In genomic region chr2:197306691-197307030, GRCh38 we compare ENCODE assay signal across 9 cellular contexts. TPM values are rescaled to one million over a fixed set of nuclear protein-coding genes. Genes with fewer than 3 reads are reported as not detected.
DNase-seq lines count a peak whose midpoint lies in the region; TF ChIP-seq lines count a peak whose summit lies in the region.
"Had no signal": no experiment of that assay in that cellular context is flagged by ENCODE, and none has a peak within 500 bp of the region (broad histone marks: within the 10 kb centered on the region; RNA-seq: fewer than 3 reads in every experiment).

No MANE protein-coding gene starts in this region.

- TF ChIP-seq EP300 in transverse colon (IDR thresholded peaks at IDR 0.05; ENCODE audit: low read depth): no peak

- H3K27ac Mint-ChIP-seq in activated T-helper 1 cell treated with anti-CD3 and anti-CD28 coated beads, Interleukin-12 subunit alpha, Interleukin-12 subunit beta, Interleukin-2, Interleukin-4 antibody, amounts not matched to agents 30 ng/mL and 10 ng/mL and 1 ng/mL, durations not matched to agents 14 hours and 24 hours and 36 hours: peak overlapping the region; percentile 98
- H3K27ac Mint-ChIP-seq in mesothelial cell of epicardium: no peak overlapping the region

- peaks cover 79% of the 10 kb centered on the region for H3K4me1 Mint-ChIP-seq in activated T-helper 1 cell treated with anti-CD3 and anti-CD28 coated beads, Interleukin-12 subunit alpha, Interleukin-12 subunit beta, Interleukin-2, Interleukin-4 antibody, amounts not matched to agents 30 ng/mL and 10 ng/mL and 1 ng/mL, durations not matched to agents 14 hours and 24 hours and 36 hours (ENCODE audit: low read depth)
- H3K4me1 Mint-ChIP-seq in mesothelial cell of epicardium: peaks cover 12% of the 10 kb centered on the region

- H3K27ac ChIP-seq in transverse colon: peak overlapping the region; percentile 82 to 90 (median 88)

- whole genome bisulfite sequencing in transverse colon (ENCODE audit: low coverage in 1 of 2), 2 donors: 51 to 78% methylated on average over 3 of the region's 3 CpGs

- TF ChIP-seq POLR2A in transverse colon (IDR thresholded peaks at IDR 0.05): no peak

- no peak for TF ChIP-seq CTCF in transverse colon (IDR thresholded peaks at IDR 0.05)
- no peak for TF ChIP-seq CTCF in mesothelial cell of epicardium (IDR thresholded peaks at IDR 0.05; ENCODE audit: unreplicated experiment)

- no peaks in the 10 kb centered on the region for H3K27me3 Mint-ChIP-seq in activated T-helper 1 cell treated with anti-CD3 and anti-CD28 coated beads, Interleukin-12 subunit alpha, Interleukin-12 subunit beta, Interleukin-2, Interleukin-4 antibody, amounts not matched to agents 30 ng/mL and 10 ng/mL and 1 ng/mL, durations not matched to agents 14 hours and 24 hours and 36 hours (ENCODE audit: insufficient read depth)
- H3K27me3 Mint-ChIP-seq in mesothelial cell of epicardium (ENCODE audit: low read depth): peaks cover 18% of the 10 kb centered on the region

- DNase-seq in activated effector memory CD4-positive, alpha-beta T cell treated with anti-CD3 and anti-CD28 coated beads, Interleukin-2, amount 50 U/mL, for 16 hours: peak; percentile 74
- DNase-seq in activated effector memory CD4-positive, alpha-beta T cell treated with Interleukin-2 at 50 U/mL for 16 hours: no peak
- DNase-seq in activated T-helper 1 cell treated with anti-CD3 and anti-CD28 coated beads, Interleukin-12 subunit alpha, Interleukin-12 subunit beta, Interleukin-2, Interleukin-4 antibody, amounts not matched to agents 30 ng/mL and 10 ng/mL and 1 ng/mL, durations not matched to agents 14 hours and 24 hours and 36 hours (ENCODE audit: low spot score): no peak
- peak; percentile 57 for DNase-seq in inferior parietal cortex (ENCODE audit: extremely low spot score)
- peak; percentile 26 for DNase-seq in transverse colon
- no peak for DNase-seq in NOMO-1 (lab: John Stamatoyannopoulos, UW; ENCODE audit: unreplicated experiment in 2 of 2)
- DNase-seq in SIG-M5 (lab: John Stamatoyannopoulos, UW): no peak
- no peak for DNase-seq in mesothelial cell of epicardium (ENCODE audit: low spot score in 2 of 2, unreplicated experiment in 2 of 2)

- H3K36me3 Mint-ChIP-seq in activated T-helper 1 cell treated with anti-CD3 and anti-CD28 coated beads, Interleukin-12 subunit alpha, Interleukin-12 subunit beta, Interleukin-2, Interleukin-4 antibody, amounts not matched to agents 30 ng/mL and 10 ng/mL and 1 ng/mL, durations not matched to agents 14 hours and 24 hours and 36 hours (ENCODE audit: low read depth): peaks cover 26% of the 10 kb centered on the region
- H3K36me3 Mint-ChIP-seq in mesothelial cell of epicardium: no peaks in the 10 kb centered on the region

- peak overlapping the region; percentile 91 for H3K4me3 Mint-ChIP-seq in activated T-helper 1 cell treated with anti-CD3 and anti-CD28 coated beads, Interleukin-12 subunit alpha, Interleukin-12 subunit beta, Interleukin-2, Interleukin-4 antibody, amounts not matched to agents 30 ng/mL and 10 ng/mL and 1 ng/mL, durations not matched to agents 14 hours and 24 hours and 36 hours
- no peak overlapping the region for H3K4me3 Mint-ChIP-seq in mesothelial cell of epicardium

- H3K4me3 ChIP-seq in transverse colon: no peak overlapping the region

- no peaks in the 10 kb centered on the region for H3K9me3 ChIP-seq in transverse colon

- intact Hi-C loops in activated T-helper 1 cell treated with anti-CD3 and anti-CD28 coated beads, Interleukin-12 subunit alpha, Interleukin-12 subunit beta, Interleukin-2, Interleukin-4 antibody, amounts not matched to agents 30 ng/mL and 10 ng/mL and 1 ng/mL, durations not matched to agents 14 hours and 24 hours and 36 hours (cut with micrococcal nuclease): loop anchor here (5.0 to 10.0 kb wide), 3 partner anchors 179 to 1142 kb away; partner anchors contain the start of gene HSPD1
- intact Hi-C loops in transverse colon (cut with DNase I; ENCODE audit: low total_unique reads): no loop called here

- H3K27me3 ChIP-seq in transverse colon: no peaks in the 10 kb centered on the region

- H3K4me1 ChIP-seq in transverse colon: peaks cover 9 to 30% (median 20%) of the 10 kb centered on the region in 4 donors

- no peaks in the 10 kb centered on the region for H3K36me3 ChIP-seq in transverse colon

- H3K9me3 Mint-ChIP-seq in activated T-helper 1 cell treated with anti-CD3 and anti-CD28 coated beads, Interleukin-12 subunit alpha, Interleukin-12 subunit beta, Interleukin-2, Interleukin-4 antibody, amounts not matched to agents 30 ng/mL and 10 ng/mL and 1 ng/mL, durations not matched to agents 14 hours and 24 hours and 36 hours: no peaks in the 10 kb centered on the region
- no peaks in the 10 kb centered on the region for H3K9me3 Mint-ChIP-seq in mesothelial cell of epicardium
- H3K9me3 Mint-ChIP-seq: nephron had no signal

- in situ Hi-C loops in transverse colon (cut with MboI; ENCODE audit: low pct_ligation_motif_present in 1 of 4, low pct_unique_long_range_greater_than_20kb in 1 of 4, low sequenced_read_pairs in 3 of 4): loop anchor here in 2 of 4 donors (25.0 kb wide), 2 partner anchors 119 to 194 kb away; no protein-coding TSS in a partner anchor

RNA-seq across cellular contexts. Expression of gene ANKRD44, which starts 3.9 kb away (rescaled TPM):
- total RNA-seq in activated T-helper 1 cell treated with anti-CD3 and anti-CD28 coated beads, Interleukin-12 subunit alpha, Interleukin-12 subunit beta, Interleukin-2, Interleukin-4 antibody, amounts not matched to agents 30 ng/mL and 10 ng/mL and 1 ng/mL, durations not matched to agents 14 hours and 24 hours and 36 hours: 153 and 159 TPM in 2 replicates
- total RNA-seq in transverse colon (10 to 100 TPM; 13.9 to 46.8 (median 27.5) TPM), mesothelial cell of epicardium (7.7 to 10.8 TPM (median 10.4 TPM) in 3 replicates)

Comparison
In these comparisons a context has a peak if more than half of its experiments do, and no peak if none do; other contexts are left out.
1. DNase-seq: peak in activated effector memory CD4-positive, alpha-beta T cell treated with anti-CD3 and anti-CD28 coated beads, Interleukin-2, amount 50 U/mL, for 16 hours (single experiment), inferior parietal cortex (single experiment) and transverse colon (single experiment); none in activated effector memory CD4-positive, alpha-beta T cell treated with Interleukin-2 at 50 U/mL for 16 hours (single experiment), activated T-helper 1 cell treated with anti-CD3 and anti-CD28 coated beads, Interleukin-12 subunit alpha, Interleukin-12 subunit beta, Interleukin-2, Interleukin-4 antibody, amounts not matched to agents 30 ng/mL and 10 ng/mL and 1 ng/mL, durations not matched to agents 14 hours and 24 hours and 36 hours (single experiment), NOMO-1 (0 of 2), SIG-M5 (single experiment) and mesothelial cell of epicardium (0 of 2).